In genomic region chr14:37172936-37173613, GRCh38 we compare ENCODE assay signal across 8 cellular contexts. TPM values are rescaled to one million over a fixed set of nuclear protein-coding genes. Genes with fewer than 3 reads are reported as not detected.
DNase-seq lines count a peak whose midpoint lies in the region; TF ChIP-seq lines count a peak whose summit lies in the region.

No MANE protein-coding gene starts in this region.

- H3K27ac ChIP-seq in HEK293 (ENCODE audit: extremely low read depth, low read depth, low read length) = peak overlapping the region; percentile 94
- peak overlapping the region; percentile 94 for H3K27ac ChIP-seq in iPS-18a (ENCODE audit: low read length)
- H3K27ac ChIP-seq in skeletal muscle tissue (ENCODE audit: low read depth, low read length) = peak overlapping the region; percentile 83

- in situ Hi-C loops in astrocyte of the spinal cord (cut with HindIII; ENCODE audit: low sequenced_read_pairs) = no loop called here

- peak overlapping the region; percentile 94 for H3K9ac ChIP-seq in iPS-18a (ENCODE audit: low read length)
- peak overlapping the region; percentile 86 to 98 (median 95) for H3K9ac ChIP-seq in skeletal muscle tissue (ENCODE audit: low read depth in 1 of 3, low read length in 3 of 3)

- intact Hi-C loops in head of caudate nucleus (cut with DNase I) = no loop called here

- H3K4me3 ChIP-seq in HEK293 (ENCODE audit: low read depth, low read length) (peak overlapping the region; percentile 75), astrocyte of the spinal cord (ENCODE audit: low read depth, low read length) (peak overlapping the region; percentile 72), iPS-18a (ENCODE audit: low read length) (peak overlapping the region; percentile 92), skeletal muscle tissue (ENCODE audit: low read length in 3 of 3) (peak overlapping the region; percentile 86 to 97 (median 96)), BE2C (ENCODE audit: low read depth, low read length) (no peak overlapping the region)

- H3K9me3 ChIP-seq in HEK293 (ENCODE audit: control insufficient read depth, insufficient read depth, low read depth, low read length) (no peaks in the 10 kb centered on the region), iPS-18a (ENCODE audit: control insufficient read depth, low read depth, low read length) (no peaks in the 10 kb centered on the region), skeletal muscle tissue (ENCODE audit: control insufficient read depth in 3 of 3, low read length in 3 of 3) (no peaks in the 10 kb centered on the region), BE2C (no peaks in the 10 kb centered on the region)

- CTCF ChIA-PET in HEK293 (lab: Yijun Ruan, JAX) = interaction anchor here (0.6 kb wide), 1 partner anchor 15 kb away, joined by 3 read pairs; no protein-coding TSS in a partner anchor

- H3K27me3 ChIP-seq in iPS-18a (ENCODE audit: control insufficient read depth, insufficient read depth, low read length) = no peaks in the 10 kb centered on the region
- H3K27me3 ChIP-seq in skeletal muscle tissue (ENCODE audit: control insufficient read depth in 3 of 3, insufficient read depth in 3 of 3, low read length in 3 of 3) = no peaks in the 10 kb centered on the region
- H3K27me3 ChIP-seq in BE2C = peaks cover 28% of the 10 kb centered on the region

- DNase-seq in astrocyte of the spinal cord (ENCODE audit: low read depth, low spot score) = no peak
- DNase-seq in NCI-H748 treated with DMSO at 0.1 percent for 48 hours (lab: John Stamatoyannopoulos, UW) = no peak
- DNase-seq in BE2C = no peak
- no peak for DNase-seq in head of caudate nucleus
- DNase-seq in activated CD4-positive, alpha-beta T cell treated with anti-CD3 and anti-CD28 coated beads for 48 hours = no peak

- H3K4me1 ChIP-seq in HEK293 (ENCODE audit: control insufficient read depth, insufficient read depth, low read length) (no peaks in the 10 kb centered on the region; the same call in 1 of the 2 replicates), iPS-18a (ENCODE audit: control insufficient read depth, low read depth, low read length) (peaks cover 19% of the 10 kb centered on the region), skeletal muscle tissue (ENCODE audit: control insufficient read depth in 3 of 3, insufficient read depth in 3 of 3, low read length in 3 of 3) (peaks cover 0 to 10% (median 5%) of the 10 kb centered on the region in 3 donors), BE2C (no peaks in the 10 kb centered on the region)

- POLR2A ChIA-PET in HEK293 (lab: Yijun Ruan, JAX) = interaction anchor here (1.2 to 1.6 kb wide), 2 partner anchors 25 to 57 kb away, joined by 3 to 10 read pairs; partner anchors contain the start of gene MIPOL1

- TF ChIP-seq CTCF in HEK293 (tag by site-specific recombination; IDR thresholded peaks at IDR 0.05) (no peak), astrocyte of the spinal cord (IDR thresholded peaks at IDR 0.05; ENCODE audit: low read depth, low read length) (no peak), BE2C (IDR thresholded peaks at IDR 0.05; ENCODE audit: low read depth, low read length) (no peak)

- H3K36me3 ChIP-seq in HEK293 (ENCODE audit: control insufficient read depth in 2 of 2, insufficient read depth in 1 of 2, low read length in 2 of 2) (no peaks in the 10 kb centered on the region), iPS-18a (ENCODE audit: control insufficient read depth, low read depth, low read length) (no peaks in the 10 kb centered on the region), skeletal muscle tissue (ENCODE audit: control insufficient read depth in 3 of 3, insufficient read depth in 3 of 3, low read length in 3 of 3) (no peaks in the 10 kb centered on the region), BE2C (no peaks in the 10 kb centered on the region)

TF ChIP-seq in HEK293, 187 proteins besides CTCF, POLR2A, EP300 and RAD21:
- no peak for TF ChIP-seq ZNF501 (tag by site-specific recombination; IDR thresholded peaks at IDR 0.05)
- TF ChIP-seq ZSCAN16 (tag by site-specific recombination; IDR thresholded peaks at IDR 0.05) = no peak
- no peak for TF ChIP-seq KLF17 (tag by site-specific recombination; IDR thresholded peaks at IDR 0.05)
- TF ChIP-seq ZNF76 (tag by site-specific recombination; IDR thresholded peaks at IDR 0.05; ENCODE audit: borderline replicate concordance, low read depth) = no peak
- TF ChIP-seq ZNF692 (tag by site-specific recombination; IDR thresholded peaks at IDR 0.05) = peak; percentile 70; the same call in 1 of the 2 replicates
- TF ChIP-seq PRDM2 (tag by site-specific recombination; IDR thresholded peaks at IDR 0.05; ENCODE audit: borderline replicate concordance) = no peak
- TF ChIP-seq ZNF571 (tag by site-specific recombination; IDR thresholded peaks at IDR 0.05) = no peak
- TF ChIP-seq ZNF48 (tag by site-specific recombination; IDR thresholded peaks at IDR 0.05) = no peak
- peak; percentile 63 for TF ChIP-seq ZFP69B (tag by site-specific recombination; IDR thresholded peaks at IDR 0.05)

RNA-seq across cellular contexts. Expression of gene SLC25A21, which starts 0.7 kb away (rescaled TPM):
- 2.1 TPM for total RNA-seq in skeletal muscle tissue
- polyA plus RNA-seq in BE2C (2012; ENCODE audit: insufficient read depth, insufficient read length, low read depth) = 1.2 TPM

RNA-seq across cellular contexts. Expression of gene MIPOL1, which starts 24.7 kb away (rescaled TPM):
- 16.7 TPM for total RNA-seq in skeletal muscle tissue
- polyA plus RNA-seq in BE2C (2012; ENCODE audit: insufficient read depth, insufficient read length, low read depth) = 1.2 TPM
